23 cellular contexts compared by ENCODE assay signal in the genomic region with DNA sequence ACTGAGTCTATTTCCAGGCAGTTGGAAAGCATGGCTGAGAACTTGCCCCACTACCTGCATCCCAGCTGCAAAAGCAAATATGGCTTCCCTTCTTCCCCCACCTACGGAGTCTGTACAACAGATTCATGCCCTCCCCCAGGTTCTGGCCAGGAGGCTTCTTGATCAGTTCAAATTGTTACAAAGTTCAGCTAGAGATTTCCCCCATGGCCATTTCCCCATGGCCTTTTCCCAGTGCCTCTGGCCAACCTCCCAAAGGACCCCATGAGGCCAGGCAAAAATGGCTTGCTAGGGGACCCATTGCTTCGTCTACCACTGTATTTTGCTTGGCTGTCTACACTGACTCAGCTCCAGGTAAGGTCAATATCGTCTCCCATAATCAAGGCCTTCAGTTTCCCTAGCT.
"Had no signal": no experiment of that assay in that cellular context is flagged by ENCODE, and none has a peak within 500 bp of the region (broad histone marks: within the 10 kb centered on the region; RNA-seq: fewer than 3 reads in every experiment).

No MANE protein-coding gene starts in this region.

- DNase-seq: cerebellar nuclear complex; cortex of kidney; effector CD8-positive, alpha-beta T cell; effector memory CD8-positive, alpha-beta T cell; endodermal cell; erythroblast; esophagus squamous epithelium; foreskin fibroblast; foreskin melanocyte; gastrocnemius medialis; glutamatergic neuron; head of caudate nucleus; heart right ventricle; hippocampal formation; left cardiac atrium; left lung; left ventricle myocardium superior; lower lobe of right lung; mesenchymal stem cell; midbrain had no signal

- H3K4me3 ChIP-seq: colonic mucosa, esophagus squamous epithelium, gastrocnemius medialis, heart right ventricle, left lung, lower lobe of right lung had no signal

- H3K4me1 Mint-ChIP-seq: endodermal cell had no signal

- H3K36me3 ChIP-seq: colonic mucosa, esophagus squamous epithelium, gastrocnemius medialis, heart right ventricle, left lung, lower lobe of right lung had no signal

- H3K9me3 ChIP-seq: colonic mucosa, gastrocnemius medialis, lower lobe of right lung had no signal

- H3K27me3 Mint-ChIP-seq: dendritic cell treated with granulocyte-macrophage colony-stimulating factor and Interleukin-4, amounts not matched to agents 40 ng/mL and 50 ng/mL, for 4 days; effector memory CD8-positive, alpha-beta T cell had no signal

- H3K27ac Mint-ChIP-seq: dendritic cell treated with granulocyte-macrophage colony-stimulating factor and Interleukin-4, amounts not matched to agents 40 ng/mL and 50 ng/mL, for 4 days; effector memory CD8-positive, alpha-beta T cell; endodermal cell had no signal

- H3K4me3 Mint-ChIP-seq: dendritic cell treated with granulocyte-macrophage colony-stimulating factor and Interleukin-4, amounts not matched to agents 40 ng/mL and 50 ng/mL, for 4 days; effector memory CD8-positive, alpha-beta T cell; endodermal cell had no signal

- H3K27me3 ChIP-seq: colonic mucosa, esophagus squamous epithelium, gastrocnemius medialis, heart right ventricle, left lung had no signal

- H3K4me1 ChIP-seq: colonic mucosa, esophagus squamous epithelium, gastrocnemius medialis, heart right ventricle, left lung, lower lobe of right lung had no signal

- H3K27ac ChIP-seq: colonic mucosa, epithelial cell of prostate, esophagus squamous epithelium, gastrocnemius medialis, heart right ventricle, left lung, lower lobe of right lung had no signal
